In the genomic region with DNA sequence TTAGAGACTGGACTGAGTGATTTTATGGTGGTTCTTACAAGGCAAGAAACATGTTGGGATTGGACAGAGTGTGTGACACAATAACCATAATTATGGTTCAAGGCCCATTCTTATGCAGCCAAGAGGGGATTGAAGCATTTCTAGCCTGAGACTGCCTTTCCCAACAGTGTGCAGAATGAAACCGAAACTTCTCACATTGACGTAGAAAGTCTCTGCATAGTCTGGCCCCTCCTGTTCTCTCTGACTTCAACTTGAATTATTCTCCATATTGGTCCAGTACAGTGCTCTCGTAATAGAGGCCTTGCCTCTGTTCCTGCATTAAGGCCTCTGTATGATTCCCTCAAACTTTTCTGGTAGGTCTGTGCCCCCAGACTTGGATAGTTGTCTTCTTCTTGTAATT, we compare ENCODE assay signal across 11 cellular contexts.
DNase-seq lines count a peak whose midpoint lies in the region; ATAC-seq and TF ChIP-seq lines count a peak whose summit lies in the region.
"Had no signal": no experiment of that assay in that cellular context is flagged by ENCODE, and none has a peak within 500 bp of the region (broad histone marks: within the 10 kb centered on the region; RNA-seq: fewer than 3 reads in every experiment).

No MANE protein-coding gene starts in this region.

- peaks cover 2% of the 10 kb centered on the region for H3K4me1 ChIP-seq in osteoblast (ENCODE audit: insufficient read depth, low read length)
- no peaks in the 10 kb centered on the region for H3K4me1 ChIP-seq in endodermal cell (ENCODE audit: control insufficient read depth, insufficient read depth, low read length)

- ATAC-seq in GM19324 (IDR thresholded peaks at IDR 0.05; ENCODE audit: low FRiP score, unreplicated experiment), result peak; percentile 96
- peak; percentile 95 for ATAC-seq in HG02642 (IDR thresholded peaks at IDR 0.05; ENCODE audit: poor library complexity, unreplicated experiment)
- ATAC-seq: left colon, WTC11 had no signal

- H2AFZ ChIP-seq in osteoblast (ENCODE audit: low read length), result peak overlapping the region; percentile 80

- 64 to 94% methylated on average over 2 to 3 of the region's 3 CpGs for WGBS in endodermal cell (ENCODE audit: insufficient coverage in 1 of 2, insufficient read length in 1 of 2), 2 experiments

- no peak overlapping the region for H3K4me3 Mint-ChIP-seq in endodermal cell
- H3K4me3 Mint-ChIP-seq: WTC11 had no signal

- H3K9me3 Mint-ChIP-seq in endodermal cell, result no peaks in the 10 kb centered on the region
- H3K9me3 Mint-ChIP-seq: WTC11 had no signal

- no peaks in the 10 kb centered on the region for H3K36me3 Mint-ChIP-seq in endodermal cell (ENCODE audit: low read depth)
- H3K36me3 Mint-ChIP-seq: WTC11 had no signal

- no peak for TF ChIP-seq CTCF in osteoblast (IDR thresholded peaks at IDR 0.05; ENCODE audit: extremely low read depth, low read depth, low read length)
- no peak for TF ChIP-seq CTCF in endodermal cell (conservative IDR thresholded peaks at IDR 0.05)

- no peak overlapping the region for H3K9ac ChIP-seq in endodermal cell (ENCODE audit: extremely low read depth, low read length, poor library complexity, severe bottlenecking)

- H3K36me3 ChIP-seq in MG63 (no peaks in the 10 kb centered on the region), osteoblast (ENCODE audit: insufficient read depth, low read length) (no peaks in the 10 kb centered on the region), endodermal cell (ENCODE audit: control insufficient read depth, insufficient read depth, low read length) (no peaks in the 10 kb centered on the region)

- H3K27ac ChIP-seq in osteoblast (ENCODE audit: low read depth, low read length), result no peak overlapping the region
- no peak overlapping the region for H3K27ac ChIP-seq in endodermal cell (ENCODE audit: low read depth, low read length)

- peak overlapping the region; percentile 23 for H3K4me3 ChIP-seq in MG63
- peak overlapping the region; percentile 31 for H3K4me3 ChIP-seq in osteoblast (ENCODE audit: insufficient read depth, low read length)
- H3K4me3 ChIP-seq in endodermal cell (ENCODE audit: low read length), result no peak overlapping the region

- no peaks in the 10 kb centered on the region for H4K20me1 ChIP-seq in osteoblast (ENCODE audit: insufficient read depth, low read length)

- peak overlapping the region; percentile 47 for H3K4me2 ChIP-seq in osteoblast (ENCODE audit: insufficient read depth, low read length)

- no peaks in the 10 kb centered on the region for H3K79me2 ChIP-seq in osteoblast (ENCODE audit: insufficient read depth, low read length)

- H3K9me3 ChIP-seq in MG63 (no peaks in the 10 kb centered on the region), osteoblast (ENCODE audit: low read depth, low read length) (no peaks in the 10 kb centered on the region), endodermal cell (ENCODE audit: control insufficient read depth, low read length) (no peaks in the 10 kb centered on the region)

- no peak overlapping the region for H3K27ac Mint-ChIP-seq in endodermal cell
- H3K27ac Mint-ChIP-seq: WTC11 had no signal

- H3K27me3 ChIP-seq in MG63 (no peaks in the 10 kb centered on the region), osteoblast (ENCODE audit: insufficient read depth, low read length) (no peaks in the 10 kb centered on the region), endodermal cell (ENCODE audit: control insufficient read depth, insufficient read depth, low read length, poor library complexity, severe bottlenecking) (no peaks in the 10 kb centered on the region)

- DNase-seq in MG63 (peak; percentile 10), osteoblast (ENCODE audit: insufficient read length, low spot score, missing footprints) (no peak), CD1c-positive myeloid dendritic cell (ENCODE audit: extremely low spot score) (no peak), endodermal cell (no peak), NCI-H446 treated with DMSO at 0.1 percent for 48 hours (lab: John Stamatoyannopoulos, UW) (no peak), RKO (ENCODE audit: low spot score) (no peak)
- DNase-seq: left colon, NCI-H2029 treated with DMSO at 0.1 percent for 48 hours had no signal

- no peaks in the 10 kb centered on the region for H3K27me3 Mint-ChIP-seq in endodermal cell (ENCODE audit: insufficient read depth)

- peaks cover 3% of the 10 kb centered on the region for H3K4me1 Mint-ChIP-seq in endodermal cell
